ENCODE assay signal across 8 cellular contexts in genomic region chr9:75087824-75088645, GRCh38. TPM values are rescaled to one million over a fixed set of nuclear protein-coding genes. Genes with fewer than 3 reads are reported as not detected.
DNase-seq lines count a peak whose midpoint lies in the region; ATAC-seq and TF ChIP-seq lines count a peak whose summit lies in the region.

Gene NMRK1 (minus strand): TSS chr9:75088155. CDS start chr9:75083115, 5,040 bp downstream.
Gene OSTF1 (plus strand): TSS chr9:75088514. CDS start chr9:75088693, 179 bp downstream.

- H3K27me3 ChIP-seq in left lung: no peaks in the 10 kb centered on the region

- H3K4me1 ChIP-seq in left lung: peaks cover 33 to 74% of the 10 kb centered on the region in 2 donors

- peaks cover 0 to under 1% of the 10 kb centered on the region in 2 donors for H3K36me3 ChIP-seq in left lung

- H3K27ac ChIP-seq in left lung: peak within 1 kb of the TSS; percentile 94 to 100

- H3K9me3 Mint-ChIP-seq in CD14-positive monocyte: no peaks in the 10 kb centered on the region

- peak within 1 kb of the TSS; percentile 90 to 96 (median 93) for H3K27ac Mint-ChIP-seq in CD14-positive monocyte

- H3K36me3 Mint-ChIP-seq in CD14-positive monocyte: peaks cover 9 to 13% of the 10 kb centered on the region in 2 donors

- no peak for TF ChIP-seq CTCF in CD14-positive monocyte (IDR thresholded peaks at IDR 0.05)
- TF ChIP-seq CTCF in left lung (IDR thresholded peaks at IDR 0.05): no peak

- no peaks in the 10 kb centered on the region for H3K9me3 ChIP-seq in left lung

- H3K4me3 ChIP-seq in left lung: peak within 1 kb of the TSS; percentile 92 to 93

- ATAC-seq in GM19397 (IDR thresholded peaks at IDR 0.05; ENCODE audit: unreplicated experiment): peak; percentile 92
- peak; percentile 89 for ATAC-seq in HG03565 (IDR thresholded peaks at IDR 0.05; ENCODE audit: unreplicated experiment)
- ATAC-seq in left lung: peak; percentile 92

- H3K27me3 Mint-ChIP-seq in CD14-positive monocyte (ENCODE audit: low read depth in 3 of 3): no peaks in the 10 kb centered on the region

- intact Hi-C loops in CD14-positive monocyte (cut with micrococcal nuclease) (loop anchor here in 1 of 2 donors (5.0 to 10.0 kb wide), 2 partner anchors 57 to 61 kb away; partner anchors contain the start of gene CARNMT1), left lung (cut with DNase I) (loop anchor here in 1 of 2 donors (10.0 kb wide), 1 partner anchor 57 kb away; no protein-coding TSS in a partner anchor)

- DNase-seq in CD14-positive monocyte (ENCODE audit: low spot score): peak; percentile 93
- DNase-seq in NCI-H748 treated with DMSO at 0.1 percent for 48 hours (lab: John Stamatoyannopoulos, UW): peak; percentile 83
- peak; percentile 78 to 84 for DNase-seq in activated CD4-positive, alpha-beta T cell treated with anti-CD3 and anti-CD28 coated beads, Interleukin-2, amount 50 U/mL, for 24 hours (ENCODE audit: low read depth in 1 of 2, low spot score in 1 of 2)
- peak; percentile 93 for DNase-seq in dedifferentiated amniotic fluid mesenchymal stem cell (ENCODE audit: extremely low spot score)
- peak; percentile 96 to 99 for DNase-seq in left lung
- peak; percentile 87 for DNase-seq in stimulated activated CD4-positive, alpha-beta T cell treated with anti-CD3 and anti-CD28 coated beads, Interleukin-2, amount 100 ng/mL, for 4 hours (ENCODE audit: low read depth)

- peak within 1 kb of the TSS; percentile 95 to 100 for H3K4me3 Mint-ChIP-seq in CD14-positive monocyte

- H3K4me1 Mint-ChIP-seq in CD14-positive monocyte: peaks cover 50% of the 10 kb centered on the region

RNA-seq across cellular contexts. Expression of gene NMRK1, which starts in this region (rescaled TPM):
- polyA plus RNA-seq in CD14-positive monocyte: 1 to 10 TPM; 9.3 to 9.8 TPM
- 10 to 100 TPM; 26.0 to 29.1 TPM for total RNA-seq in left lung

RNA-seq across cellular contexts. Expression of gene OSTF1, which starts in this region (rescaled TPM):
- 100 to 1,000 TPM; 240 to 296 TPM for polyA plus RNA-seq in CD14-positive monocyte
- 10 to 100 TPM; 62.4 to 94.7 TPM for total RNA-seq in left lung

Comparison
In these comparisons a context has a peak if more than half of its experiments do, and no peak if none do; other contexts are left out.
1. Peak in every context shown above with its lines: DNase-seq, ATAC-seq, H3K4me3 ChIP-seq and H3K27ac ChIP-seq.